In genomic region chr1:6359568-6360496, GRCh38 we compare ENCODE assay signal across 1 cellular context.
TF ChIP-seq lines count a peak whose summit lies in the region.

No MANE protein-coding gene starts in this region.

TF ChIP-seq in K562, 482 proteins besides CTCF, POLR2A, EP300 and RAD21 (continued from another document and continues in another):
- TF ChIP-seq REST (CRISPR knock-in tag; IDR thresholded peaks at IDR 0.05; ENCODE audit: low read depth) (no peak), ARHGAP35 (IDR thresholded peaks at IDR 0.05; ENCODE audit: partially characterized antibody) (no peak), ZNF408 (CRISPR knock-in tag; IDR thresholded peaks at IDR 0.05; ENCODE audit: low read depth) (no peak), ZNF184 (CRISPR knock-in tag; IDR thresholded peaks at IDR 0.05) (no peak), CAMTA2 (CRISPR knock-in tag; conservative IDR thresholded peaks at IDR 0.05) (no peak), SP1 (CRISPR knock-in tag; IDR thresholded peaks at IDR 0.05) (0 out of 2 replicates have a peak, but pooled peaks have one; percentile 43), SMAD4 (CRISPR knock-in tag; conservative IDR thresholded peaks at IDR 0.05) (peak; percentile 31; the same call in 1 of the 2 replicates), SP2 (IDR thresholded peaks at IDR 0.05; ENCODE audit: extremely low read depth, low read depth, low read length, poor library complexity, severe bottlenecking) (no peak), TCF7 (IDR thresholded peaks at IDR 0.05; ENCODE audit: borderline replicate concordance) (no peak), MGA (IDR thresholded peaks at IDR 0.05) (peak; percentile 76), SNIP1 (IDR thresholded peaks at IDR 0.05; ENCODE audit: low read depth) (no peak), ZNF695 (CRISPR knock-in tag; IDR thresholded peaks at IDR 0.05) (no peak), ZFP1 (CRISPR knock-in tag; IDR thresholded peaks at IDR 0.05) (no peak), TEAD4 (IDR thresholded peaks at IDR 0.05; ENCODE audit: low read length) (peak; percentile 50; the same call in 1 of the 2 replicates), TEAD4 (CRISPR knock-in tag; IDR thresholded peaks at IDR 0.05; ENCODE audit: borderline replicate concordance) (no peak), TCF15 (CRISPR knock-in tag; IDR thresholded peaks at IDR 0.05) (no peak), ZNF77 (CRISPR knock-in tag; IDR thresholded peaks at IDR 0.05) (no peak), ZBED1 (IDR thresholded peaks at IDR 0.05) (no peak), ZNF445 (CRISPR knock-in tag; IDR thresholded peaks at IDR 0.05; ENCODE audit: low read depth) (no peak), ZNF23 (CRISPR knock-in tag; IDR thresholded peaks at IDR 0.05) (no peak), ELF2 (CRISPR knock-in tag; IDR thresholded peaks at IDR 0.05) (no peak), ADNP (tag; IDR thresholded peaks at IDR 0.05) (no peak), MEF2D (tag; conservative IDR thresholded peaks at IDR 0.05; ENCODE audit: low read depth) (0 out of 2 replicates have a peak, but pooled peaks have one; percentile 38), E2F4 (CRISPR knock-in tag; IDR thresholded peaks at IDR 0.05; ENCODE audit: low read depth) (no peak), ZNF134 (CRISPR knock-in tag; conservative IDR thresholded peaks at IDR 0.05) (no peak), ZNF764 (CRISPR knock-in tag; IDR thresholded peaks at IDR 0.05; ENCODE audit: low read depth) (no peak), GABPA (tag; conservative IDR thresholded peaks at IDR 0.05; ENCODE audit: low read depth) (no peak), ZNF12 (CRISPR knock-in tag; IDR thresholded peaks at IDR 0.05) (no peak), FOXJ2 (tag; IDR thresholded peaks at IDR 0.05) (0 out of 2 replicates have a peak, but pooled peaks have one; percentile 23), KDM5B (IDR thresholded peaks at IDR 0.05; ENCODE audit: insufficient replicate concordance, low read depth, low read length) (no peak), NFRKB (IDR thresholded peaks at IDR 0.05; ENCODE audit: low read depth) (no peak), HNRNPLL (IDR thresholded peaks at IDR 0.05; ENCODE audit: low read depth, low read length, poor library complexity, severe bottlenecking) (peak; percentile 5), HDAC6 (IDR thresholded peaks at IDR 0.05; ENCODE audit: low read depth, low read length) (no peak), MAZ (CRISPR knock-in tag; conservative IDR thresholded peaks at IDR 0.05 in 1 of 2, IDR thresholded peaks at IDR 0.05 in 1 of 2) (peak in 1 of 2 experiments; percentile 44; a peak in 1 of 4 replicates), ZNF551 (CRISPR knock-in tag; IDR thresholded peaks at IDR 0.05) (no peak), RNF219 (CRISPR knock-in tag; IDR thresholded peaks at IDR 0.05) (no peak), COPS2 (conservative IDR thresholded peaks at IDR 0.05) (no peak), ZNF717 (CRISPR knock-in tag; IDR thresholded peaks at IDR 0.05) (no peak), HIVEP1 (CRISPR knock-in tag; IDR thresholded peaks at IDR 0.05) (no peak), ARNT (IDR thresholded peaks at IDR 0.05) (no peak), MLX (CRISPR knock-in tag; conservative IDR thresholded peaks at IDR 0.05) (no peak), AFF4 (CRISPR knock-in tag; IDR thresholded peaks at IDR 0.05) (no peak)
